9 cellular contexts compared by ENCODE assay signal in the genomic region with DNA sequence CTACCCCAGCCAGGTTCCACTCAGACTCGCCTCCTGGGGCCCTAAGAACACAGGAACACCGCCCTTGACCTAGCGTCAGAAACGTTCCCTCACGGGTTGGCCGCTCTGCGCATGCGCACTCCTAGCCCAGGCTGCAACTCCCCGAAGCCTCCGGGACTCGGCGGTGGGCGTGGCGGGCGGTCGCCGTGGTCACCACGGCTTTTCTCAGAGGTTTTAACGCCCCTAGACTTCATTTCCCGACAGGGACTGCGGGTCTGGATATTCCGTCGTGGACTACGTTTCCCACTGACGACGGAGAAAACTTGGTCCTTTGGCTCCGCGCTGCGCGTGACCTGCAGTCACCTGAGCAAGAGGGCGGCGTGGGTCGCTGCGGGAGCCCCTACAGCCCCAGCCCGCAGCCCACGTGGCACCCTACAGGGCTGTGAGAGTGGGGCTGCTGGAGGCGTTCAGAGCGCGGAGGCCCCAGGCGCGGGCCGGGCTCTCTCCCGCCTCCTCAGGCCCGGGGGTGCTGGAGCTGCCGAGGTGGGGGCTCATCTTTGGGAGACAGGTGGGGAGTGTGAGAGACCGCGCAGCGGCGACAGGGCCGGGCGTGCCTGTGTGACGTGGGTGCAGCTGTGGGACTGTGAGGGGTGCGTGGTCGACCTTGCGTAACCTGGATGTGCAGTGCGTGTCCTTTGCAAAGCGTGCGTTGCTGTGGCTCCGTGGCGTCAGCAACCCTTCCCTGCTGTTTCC. TPM values are rescaled to one million over a fixed set of nuclear protein-coding genes. Genes with fewer than 3 reads are reported as not detected.
DNase-seq lines count a peak whose midpoint lies in the region; ATAC-seq and TF ChIP-seq lines count a peak whose summit lies in the region.
"Had no signal": no experiment of that assay in that cellular context is flagged by ENCODE, and none has a peak within 500 bp of the region (broad histone marks: within the 10 kb centered on the region; RNA-seq: fewer than 3 reads in every experiment).

No MANE protein-coding gene starts in this region.

- H3K36me3 ChIP-seq in osteoblast (ENCODE audit: insufficient read depth, low read length), result no peaks in the 10 kb centered on the region

- no peaks in the 10 kb centered on the region for H3K4me1 ChIP-seq in osteoblast (ENCODE audit: insufficient read depth, low read length)

- no peaks in the 10 kb centered on the region for H3K9me3 ChIP-seq in osteoblast (ENCODE audit: low read depth, low read length)

- H4K20me1 ChIP-seq in osteoblast (ENCODE audit: insufficient read depth, low read length), result no peaks in the 10 kb centered on the region

- TF ChIP-seq CTCF in AG10803 (conservative IDR thresholded peaks at IDR 0.05; ENCODE audit: low read length), result no peak
- no peak for TF ChIP-seq CTCF in osteoblast (IDR thresholded peaks at IDR 0.05; ENCODE audit: extremely low read depth, low read depth, low read length)

- no peaks in the 10 kb centered on the region for H3K79me2 ChIP-seq in osteoblast (ENCODE audit: insufficient read depth, low read length)

- H3K4me2 ChIP-seq in osteoblast (ENCODE audit: insufficient read depth, low read length), result peak overlapping the region; percentile 78

- H3K27ac ChIP-seq in osteoblast (ENCODE audit: low read depth, low read length), result no peak overlapping the region

- H3K4me3 ChIP-seq in AG10803 (ENCODE audit: low read length) (peak overlapping the region; percentile 60), osteoblast (ENCODE audit: insufficient read depth, low read length) (peak overlapping the region; percentile 69)
- H3K4me3 ChIP-seq: GM12878 had no signal

- no peaks in the 10 kb centered on the region for H3K27me3 ChIP-seq in osteoblast (ENCODE audit: insufficient read depth, low read length)

- intact Hi-C loops in cardiac septum (cut with DNase I), result no loop called here

- H2AFZ ChIP-seq in osteoblast (ENCODE audit: low read length), result peak overlapping the region; percentile 83

- no peak for ATAC-seq in GM21786 (IDR thresholded peaks at IDR 0.05; ENCODE audit: unreplicated experiment)
- ATAC-seq in GM19467 (IDR thresholded peaks at IDR 0.05; ENCODE audit: unreplicated experiment), result no peak
- ATAC-seq: GM12878 had no signal

- DNase-seq in AG10803 (ENCODE audit: low read depth) (peak; percentile 31), NCI-H146 (lab: John Stamatoyannopoulos, UW) (peak; percentile 88), cardiac septum (ENCODE audit: low spot score) (peak; percentile 88), osteoblast (ENCODE audit: insufficient read length, low spot score, missing footprints) (peak; percentile 75), ureter (ENCODE audit: low spot score) (peak; percentile 83)
- peak; percentile 23 for DNase-seq in activated T-helper 9 cell treated with anti-CD3 and anti-CD28 coated beads, Interleukin-2, amount 50 U/mL, for 16 hours (ENCODE audit: low read depth)

RNA-seq across cellular contexts. Expression of gene ZNF573, which starts 38.0 kb away (rescaled TPM):
- 9.9 TPM for total RNA-seq in cardiac septum
- total RNA-seq in osteoblast, result 6.8 and 6.9 TPM in 2 replicates
- 15.7 TPM for total RNA-seq in ureter

Comparison
In these comparisons a context has a peak if more than half of its experiments do, and no peak if none do; other contexts are left out.
1. DNase-seq: peak in every context shown above with its lines; median percentile 88 in NCI-H146; 88 in cardiac septum; 83 in ureter; 75 in osteoblast; 31 in AG10803; 23 in activated T-helper 9 cell treated with anti-CD3 and anti-CD28 coated beads, Interleukin-2, amount 50 U/mL, for 16 hours.